10 cellular contexts compared by ENCODE assay signal in the genomic region with DNA sequence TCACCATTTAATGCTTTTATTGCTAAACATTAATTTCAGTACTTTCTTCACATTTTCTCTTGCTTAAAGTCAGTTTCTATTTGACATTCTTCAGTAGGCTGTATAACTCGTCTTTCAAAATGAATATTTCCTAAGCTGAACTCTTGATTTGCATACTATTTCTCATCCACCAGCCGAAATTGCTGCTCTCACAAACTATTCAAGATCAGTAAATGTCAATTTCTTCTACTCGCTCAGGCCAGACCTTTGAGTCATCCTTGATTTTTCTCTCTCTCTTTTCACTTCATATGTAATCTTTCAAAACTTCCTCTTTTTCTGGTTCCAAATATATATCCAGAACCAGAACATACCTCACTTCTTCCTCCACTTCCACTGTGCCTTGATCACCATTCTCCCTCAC.
"Had no signal": no experiment of that assay in that cellular context is flagged by ENCODE, and none has a peak within 500 bp of the region (broad histone marks: within the 10 kb centered on the region; RNA-seq: fewer than 3 reads in every experiment).

No MANE protein-coding gene starts in this region.

- H3K27ac ChIP-seq: breast epithelium, thoracic aorta, VCaP had no signal

- ATAC-seq: sciatic nerve had no signal

- H3K9me3 ChIP-seq: thoracic aorta had no signal

- H3K36me3 ChIP-seq: breast epithelium, thoracic aorta had no signal

- H3K4me1 Mint-ChIP-seq: activated CD4-positive, alpha-beta memory T cell treated with anti-CD3 and anti-CD28 coated beads, Interleukin-2, amount 10 ng/mL, durations not matched to agents 7 days and 5 days; activated naive CD8-positive, alpha-beta T cell treated with anti-CD3 and anti-CD28 coated beads for 36 hours had no signal

- H3K4me3 ChIP-seq: breast epithelium, thoracic aorta had no signal

- DNase-seq: activated CD4-positive, alpha-beta memory T cell treated with anti-CD3 and anti-CD28 coated beads, Interleukin-2, amount 10 ng/mL, durations not matched to agents 7 days and 5 days; activated gamma-delta T cell treated with Interleukin-2 at 50 U/mL for 16 hours; activated naive CD8-positive, alpha-beta T cell treated with anti-CD3 and anti-CD28 coated beads for 36 hours; activated T-cell treated with anti-CD3 and anti-CD28 coated beads, Interleukin-2, amount 50 U/mL, for 48 hours; hippocampal formation; stimulated activated naive CD4-positive, alpha-beta T cell treated with Interleukin-2 at 50 U/mL for 16 hours had no signal

- H3K27me3 ChIP-seq: breast epithelium had no signal

- H3K4me1 ChIP-seq: breast epithelium had no signal

- H3K36me3 Mint-ChIP-seq: activated naive CD8-positive, alpha-beta T cell treated with anti-CD3 and anti-CD28 coated beads for 36 hours had no signal

- H3K4me3 Mint-ChIP-seq: activated CD4-positive, alpha-beta memory T cell treated with anti-CD3 and anti-CD28 coated beads, Interleukin-2, amount 10 ng/mL, durations not matched to agents 7 days and 5 days; activated naive CD8-positive, alpha-beta T cell treated with anti-CD3 and anti-CD28 coated beads for 36 hours had no signal

- H3K27me3 Mint-ChIP-seq: activated CD4-positive, alpha-beta memory T cell treated with anti-CD3 and anti-CD28 coated beads, Interleukin-2, amount 10 ng/mL, durations not matched to agents 7 days and 5 days; activated naive CD8-positive, alpha-beta T cell treated with anti-CD3 and anti-CD28 coated beads for 36 hours had no signal

- H3K27ac Mint-ChIP-seq: activated CD4-positive, alpha-beta memory T cell treated with anti-CD3 and anti-CD28 coated beads, Interleukin-2, amount 10 ng/mL, durations not matched to agents 7 days and 5 days; activated naive CD8-positive, alpha-beta T cell treated with anti-CD3 and anti-CD28 coated beads for 36 hours had no signal
